ENCODE assay signal across 9 cellular contexts in the genomic region with DNA sequence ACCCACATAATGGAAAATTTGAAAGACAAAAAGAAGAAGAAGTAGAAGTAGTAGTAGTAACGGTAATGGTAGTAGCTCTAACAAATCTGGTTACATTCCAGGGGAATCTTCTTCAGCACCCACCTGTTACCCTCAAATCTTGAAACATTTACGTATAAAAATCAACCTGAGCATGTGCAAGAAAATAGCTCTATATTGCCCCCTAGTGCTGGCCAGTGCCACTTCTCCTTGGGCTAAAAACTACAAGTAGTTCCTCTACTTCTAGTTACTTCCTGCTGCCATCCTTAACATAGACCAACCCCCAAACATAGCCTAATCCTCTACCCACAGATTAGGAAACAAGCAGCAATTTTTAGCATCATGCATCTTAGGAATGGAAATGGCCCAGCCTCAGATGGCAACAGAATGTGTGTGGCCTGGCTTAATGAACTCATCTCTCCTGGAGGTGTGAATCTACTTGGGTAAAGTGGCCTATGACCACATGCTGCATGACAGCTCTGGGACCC. TPM values are rescaled to one million over a fixed set of nuclear protein-coding genes. Genes with fewer than 3 reads are reported as not detected.
DNase-seq lines count a peak whose midpoint lies in the region; ATAC-seq and TF ChIP-seq lines count a peak whose summit lies in the region.
"Had no signal": no experiment of that assay in that cellular context is flagged by ENCODE, and none has a peak within 500 bp of the region (broad histone marks: within the 10 kb centered on the region; RNA-seq: fewer than 3 reads in every experiment).

No MANE protein-coding gene starts in this region.

- peak; percentile 68 for ATAC-seq in HG03442 (IDR thresholded peaks at IDR 0.05; ENCODE audit: unreplicated experiment)

- H3K9me3 Mint-ChIP-seq in Calu3 (ENCODE audit: low read depth, unreplicated experiment): no peaks in the 10 kb centered on the region

- H3K27ac Mint-ChIP-seq in Calu3 (ENCODE audit: unreplicated experiment): peak overlapping the region; percentile 78
- H3K27ac Mint-ChIP-seq: activated naive CD4-positive, alpha-beta T cell treated with anti-CD3 and anti-CD28 coated beads, Interleukin-2, amount 50 U/mL, for 24 hours had no signal

- peak overlapping the region; percentile 84 for H3K4me3 Mint-ChIP-seq in Calu3 (ENCODE audit: low read depth, unreplicated experiment)
- H3K4me3 Mint-ChIP-seq: activated naive CD4-positive, alpha-beta T cell treated with anti-CD3 and anti-CD28 coated beads, Interleukin-2, amount 50 U/mL, for 24 hours had no signal

- intact Hi-C loops in Calu3 (cut with micrococcal nuclease; ENCODE audit: unreplicated experiment): loop anchor here (1.0 to 5.0 kb wide), 7 partner anchors 26 to 493 kb away; no protein-coding TSS in a partner anchor

- H3K4me3 ChIP-seq in cardiac fibroblast (replicated peaks in 1 of 2; ENCODE audit: low read depth in 2 of 2, low read length in 2 of 2): peak overlapping the region; percentile 61 to 90

- CTCF ChIA-PET in Calu3 (lab: Charles Lee): interaction anchor here (0.6 to 2.2 kb wide), 7 partner anchors 21 to 493 kb away, joined by 3 to 11 read pairs (median 5); no protein-coding TSS in a partner anchor

- peaks cover 48% of the 10 kb centered on the region for H3K36me3 Mint-ChIP-seq in Calu3 (ENCODE audit: insufficient read depth, unreplicated experiment)
- H3K36me3 Mint-ChIP-seq: activated naive CD4-positive, alpha-beta T cell treated with anti-CD3 and anti-CD28 coated beads, Interleukin-2, amount 50 U/mL, for 24 hours had no signal

- H3K27me3 Mint-ChIP-seq in Calu3 (ENCODE audit: unreplicated experiment): no peaks in the 10 kb centered on the region

- BruUV-seq in Calu3 (replicated peaks; lab: Mats Ljungman, UMichigan): no TSS peak

- H3K4me1 Mint-ChIP-seq in Calu3 (ENCODE audit: low read depth, unreplicated experiment): peaks cover 27% of the 10 kb centered on the region

- peak; percentile 76 for DNase-seq in Calu3
- peak; percentile 9 for DNase-seq in GM19238 (ENCODE audit: insufficient read length, low spot score)
- peak; percentile 94 for DNase-seq in NOMO-1 treated with DMSO at 0.1 percent for 48 hours (lab: John Stamatoyannopoulos, UW; ENCODE audit: unreplicated experiment)
- DNase-seq in cardiac fibroblast (ENCODE audit: low read depth in 2 of 2): peak; percentile 87 to 92
- DNase-seq in left kidney (ENCODE audit: low read depth, low spot score): peak; percentile 92
- DNase-seq in stromal cell of bone marrow (ENCODE audit: low read depth): peak; percentile 65
- DNase-seq in activated CD8-positive, alpha-beta memory T cell treated with anti-CD3 and anti-CD28 coated beads for 24 hours: no peak

- TF ChIP-seq CTCF in Calu3 (IDR thresholded peaks at IDR 0.05; ENCODE audit: unreplicated experiment): peak; percentile 31
- peak; percentile 82 for TF ChIP-seq CTCF in cardiac fibroblast (IDR thresholded peaks at IDR 0.05; ENCODE audit: low read depth, low read length)

RNA-seq across cellular contexts. Expression of gene PDGFC, which starts 3.1 kb away (rescaled TPM):
- 52.1 and 64.5 TPM in 2 replicates for total RNA-seq in Calu3 (2022)
